In the genomic region with DNA sequence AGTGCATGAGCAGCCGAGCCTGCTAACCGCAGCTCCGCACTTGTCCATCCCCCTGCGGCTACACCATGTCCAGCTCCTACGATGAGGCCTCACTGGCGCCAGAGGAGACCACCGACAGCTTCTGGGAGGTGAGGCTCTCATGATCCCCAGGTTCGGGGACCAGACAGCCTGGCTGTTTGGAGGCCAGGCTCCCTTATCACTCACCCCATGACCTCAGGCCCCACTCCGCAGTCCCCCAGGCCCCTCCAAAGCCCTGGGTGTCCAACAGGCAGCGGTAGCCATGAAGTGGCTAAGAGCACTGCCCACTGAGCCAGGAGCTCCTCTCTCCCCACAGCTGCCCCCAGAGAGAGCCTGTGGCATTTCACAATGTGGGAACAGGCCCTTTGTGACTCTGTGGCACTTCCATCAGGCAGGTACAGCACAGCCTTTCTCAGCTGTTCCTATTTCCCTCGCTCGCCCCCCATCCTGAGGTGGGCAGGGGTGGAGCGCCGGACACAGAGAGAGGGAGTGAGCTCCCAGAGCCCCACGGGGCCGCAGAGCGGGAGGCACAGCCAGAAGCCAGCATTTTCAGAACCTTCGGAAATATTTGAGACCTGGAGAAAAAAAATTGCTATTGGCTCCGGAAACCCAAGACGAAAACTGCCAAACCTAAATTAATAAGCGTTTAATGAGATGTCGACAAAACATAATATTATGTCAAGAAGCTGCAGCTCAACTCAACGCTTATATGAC, we compare ENCODE assay signal across 8 cellular contexts. TPM values are rescaled to one million over a fixed set of nuclear protein-coding genes. Genes with fewer than 3 reads are reported as not detected.
DNase-seq lines count a peak whose midpoint lies in the region; ATAC-seq and TF ChIP-seq lines count a peak whose summit lies in the region.

No MANE protein-coding gene starts in this region.

- H3K4me3 Mint-ChIP-seq in CD8-positive, alpha-beta memory T cell: peak overlapping the region in 1 of 7 donors; percentile 46

- H3K27me3 Mint-ChIP-seq in CD8-positive, alpha-beta memory T cell: peaks cover 0 to 1% of the 10 kb centered on the region in 2 donors

- no peaks in the 10 kb centered on the region for H3K36me3 ChIP-seq in CD8-positive, alpha-beta memory T cell (ENCODE audit: insufficient read depth, low read length)
- no peaks in the 10 kb centered on the region for H3K36me3 ChIP-seq in Panc1 (ENCODE audit: control insufficient read depth, insufficient read depth, low read length)
- H3K36me3 ChIP-seq in psoas muscle (ENCODE audit: insufficient read depth in 1 of 2, low read depth in 1 of 2): no peaks in the 10 kb centered on the region

- intact Hi-C loops in Panc1 (cut with micrococcal nuclease; ENCODE audit: unreplicated experiment) (loop anchor here (5.0 kb wide), 1 partner anchor 81 kb away; no protein-coding TSS in a partner anchor), psoas muscle (cut with DNase I) (loop anchor here (2.0 to 5.0 kb wide), 3 partner anchors 81 to 171 kb away; a partner anchor contains a TSS)

- CTCF ChIA-PET in CD8-positive, alpha-beta memory T cell (lab: Charles Lee): interaction anchor here (0.8 to 3.1 kb wide), 4 partner anchors 76 to 148 kb away, joined by 3 to 12 read pairs (median 4); no protein-coding TSS in a partner anchor
- CTCF ChIA-PET in Panc1 (lab: Charles Lee): interaction anchor here (0.5 to 0.6 kb wide), 2 partner anchors 59 to 392 kb away, joined by 3 to 4 read pairs; no protein-coding TSS in a partner anchor

- H3K27me3 ChIP-seq in CD8-positive, alpha-beta memory T cell (ENCODE audit: insufficient read depth, low read length, poor library complexity, severe bottlenecking): no peaks in the 10 kb centered on the region
- H3K27me3 ChIP-seq in Panc1 (ENCODE audit: control insufficient read depth, insufficient read depth, low read length): no peaks in the 10 kb centered on the region
- H3K27me3 ChIP-seq in psoas muscle (ENCODE audit: insufficient read depth in 3 of 3, low read length in 2 of 3): no peaks in the 10 kb centered on the region

- H3K36me3 Mint-ChIP-seq in CD8-positive, alpha-beta memory T cell: peaks cover 0 to 1% (median 0%) of the 10 kb centered on the region in 3 donors

- H3K9me3 ChIP-seq in CD8-positive, alpha-beta memory T cell (ENCODE audit: low read length): no peaks in the 10 kb centered on the region
- no peaks in the 10 kb centered on the region for H3K9me3 ChIP-seq in Panc1 (ENCODE audit: control insufficient read depth, insufficient read depth, low read depth, low read length)
- H3K9me3 ChIP-seq in psoas muscle: no peaks in the 10 kb centered on the region

- no peak overlapping the region for H3K27ac ChIP-seq in CD8-positive, alpha-beta memory T cell (ENCODE audit: low read depth, low read length)
- H3K27ac ChIP-seq in Panc1 (ENCODE audit: low read length) (peak overlapping the region; percentile 72), psoas muscle (peak overlapping the region; percentile 36)

- WGBS in psoas muscle, 3 donors: 53 to 64% (median 57%) methylated on average over 21 to 23 of the region's 23 CpGs

- peaks cover 15 to 24% (median 21%) of the 10 kb centered on the region in 3 donors for H3K4me1 Mint-ChIP-seq in CD8-positive, alpha-beta memory T cell

- peaks cover 14% of the 10 kb centered on the region for H3K4me1 ChIP-seq in CD8-positive, alpha-beta memory T cell (ENCODE audit: insufficient read depth, low read length)
- peaks cover 15% of the 10 kb centered on the region for H3K4me1 ChIP-seq in Panc1 (ENCODE audit: control insufficient read depth, insufficient read depth, low read length)
- peaks cover 8% of the 10 kb centered on the region for H3K4me1 ChIP-seq in psoas muscle

- H3K9me3 Mint-ChIP-seq in CD8-positive, alpha-beta memory T cell: no peaks in the 10 kb centered on the region

- POLR2A ChIA-PET in CD8-positive, alpha-beta memory T cell (lab: Charles Lee): interaction anchor here (1.6 kb wide), 1 partner anchor 32 kb away, joined by 3 read pairs; no protein-coding TSS in a partner anchor
- POLR2A ChIA-PET in Panc1 (lab: Charles Lee): interaction anchor here (0.5 kb wide), 1 partner anchor 548 kb away, joined by 7 read pairs; no protein-coding TSS in a partner anchor

- BruUV-seq in Panc1 (replicated peaks; lab: Mats Ljungman, UMichigan): no TSS peak

- H3K4me3 ChIP-seq in CD8-positive, alpha-beta memory T cell (ENCODE audit: low read length): no peak overlapping the region
- H3K4me3 ChIP-seq in Panc1 (ENCODE audit: low read depth in 2 of 2, low read length in 2 of 2): peak overlapping the region; percentile 27 to 39
- H3K4me3 ChIP-seq in fibroblast of pulmonary artery (replicated peaks; ENCODE audit: low read depth, low read length): peak overlapping the region; percentile 19
- H3K4me3 ChIP-seq in psoas muscle: peak overlapping the region; percentile 47

- TF ChIP-seq CTCF in Panc1 (IDR thresholded peaks at IDR 0.05) (no peak), fibroblast of pulmonary artery (IDR thresholded peaks at IDR 0.05; ENCODE audit: low read length, missing control alignments) (no peak), psoas muscle (IDR thresholded peaks at IDR 0.05) (no peak)

- H3K27ac Mint-ChIP-seq in CD8-positive, alpha-beta memory T cell: peak overlapping the region in 5 of 8 donors; percentile 29 to 85 (median 46)

- DNase-seq in CD8-positive, alpha-beta memory T cell: peak in 1 of 5 donors; percentile 39
- DNase-seq in Panc1 (ENCODE audit: low read depth, low spot score) (no peak), fibroblast of pulmonary artery (ENCODE audit: low read depth) (no peak), psoas muscle (peak in 1 of 2 donors; percentile 49), cerebellar cortex (ENCODE audit: low spot score) (no peak)
- no peak for DNase-seq in effector CD8-positive, alpha-beta T cell (lab: John Stamatoyannopoulos, UW)
- DNase-seq in effector CD4-positive, alpha-beta T cell: no peak

- in situ Hi-C loops in Panc1 (cut with HindIII; ENCODE audit: low pct_unique_long_range_greater_than_20kb, low sequenced_read_pairs): no loop called here

- ATAC-seq in Panc1 (no peak), psoas muscle (peak in 2 of 4 donors; percentile 10 to 16), GM18870 (IDR thresholded peaks at IDR 0.05; ENCODE audit: unreplicated experiment) (no peak)

RNA-seq across cellular contexts. Expression of a gene that starts 29.7 kb away (rescaled TPM):
- not detected for total RNA-seq in CD8-positive, alpha-beta memory T cell
- polyA plus RNA-seq in CD8-positive, alpha-beta memory T cell: not detected
- total RNA-seq in Panc1 (2021; ENCODE audit: unreplicated experiment) (1.6 TPM), psoas muscle (under 1 TPM in 2 of 4 donors, not detected in 2; 0.19 to 0.22 TPM)
- 2.0 TPM for polyA plus RNA-seq in Panc1 (2012; ENCODE audit: insufficient read length)
- under 1 TPM; 0.03 to 0.22 (median 0.21) TPM for polyA plus RNA-seq in psoas muscle
